In genomic region chr4:39044947-39045734, GRCh38 we compare ENCODE assay signal across 8 cellular contexts. TPM values are rescaled to one million over a fixed set of nuclear protein-coding genes. Genes with fewer than 3 reads are reported as not detected.
DNase-seq lines count a peak whose midpoint lies in the region; ATAC-seq and TF ChIP-seq lines count a peak whose summit lies in the region.

No MANE protein-coding gene starts in this region.

- in situ Hi-C loops in ACHN (cut with HindIII; ENCODE audit: low pct_ligation_motif_present, low pct_unique_long_range_greater_than_20kb, low sequenced_read_pairs): no loop called here

- ATAC-seq in GM18508 (IDR thresholded peaks at IDR 0.05; ENCODE audit: insufficient read depth, unreplicated experiment) (peak; percentile 2), HG03280 (IDR thresholded peaks at IDR 0.05; ENCODE audit: unreplicated experiment) (peak; percentile 39), mucosa of descending colon (no peak), upper lobe of right lung (no peak)

- peak overlapping the region; percentile 81 for H3K27ac ChIP-seq in upper lobe of right lung

- DNase-seq in ACHN (peak; percentile 46), epithelial cell of esophagus (ENCODE audit: low read depth) (no peak), mucosa of descending colon (peak in 2 of 3 donors; percentile 25 to 59), upper lobe of right lung (peak; percentile 75), cerebellum (ENCODE audit: low spot score) (no peak)

- H3K4me3 ChIP-seq in WI38 (ENCODE audit: low read depth, low read length): peak overlapping the region; percentile 83
- H3K4me3 ChIP-seq in epithelial cell of esophagus (ENCODE audit: low read length): peak overlapping the region; percentile 66
- peak overlapping the region; percentile 58 for H3K4me3 ChIP-seq in mucosa of descending colon
- H3K4me3 ChIP-seq in upper lobe of right lung: peak overlapping the region; percentile 66

- H3K4me1 ChIP-seq in mucosa of descending colon (ENCODE audit: low read depth) (peaks cover 3% of the 10 kb centered on the region), upper lobe of right lung (peaks cover 39% of the 10 kb centered on the region)

- H3K36me3 ChIP-seq in mucosa of descending colon (ENCODE audit: low read depth): no peaks in the 10 kb centered on the region
- no peaks in the 10 kb centered on the region for H3K36me3 ChIP-seq in upper lobe of right lung

- H3K27me3 ChIP-seq in upper lobe of right lung: no peaks in the 10 kb centered on the region

- intact Hi-C loops in mucosa of descending colon (cut with DNase I, micrococcal nuclease): no loop called here
- intact Hi-C loops in upper lobe of right lung (cut with DNase I): no loop called here

- no peak for TF ChIP-seq CTCF in WI38 (IDR thresholded peaks at IDR 0.05; ENCODE audit: low read depth, low read length)
- no peak for TF ChIP-seq CTCF in epithelial cell of esophagus (IDR thresholded peaks at IDR 0.05; ENCODE audit: insufficient read depth, low read depth, low read length, missing control alignments)
- TF ChIP-seq CTCF in mucosa of descending colon (IDR thresholded peaks at IDR 0.05): no peak
- no peak for TF ChIP-seq CTCF in upper lobe of right lung (IDR thresholded peaks at IDR 0.05)

- H3K9me3 ChIP-seq in mucosa of descending colon (no peaks in the 10 kb centered on the region), upper lobe of right lung (no peaks in the 10 kb centered on the region)

RNA-seq across cellular contexts. Expression of gene TMEM156, which starts 12.9 kb away (rescaled TPM):
- total RNA-seq in mucosa of descending colon (1 to 10 TPM in 1 of 3 donors, under 1 TPM in 2; 0.44 to 1.3 (median 0.94) TPM), upper lobe of right lung (1.2 TPM), cerebellum (0.09 TPM)

RNA-seq across cellular contexts. Expression of gene KLHL5, which starts 16.9 kb away (rescaled TPM):
- 10 to 100 TPM in 2 of 3 donors, 1 to 10 TPM in 1; 2.5 to 94.8 (median 15.2) TPM for total RNA-seq in mucosa of descending colon
- total RNA-seq in upper lobe of right lung: 34.0 TPM
- 116 TPM for total RNA-seq in cerebellum

Comparison
In these comparisons a context has a peak if more than half of its experiments do, and no peak if none do; other contexts are left out.
1. DNase-seq: peak in ACHN (single experiment), mucosa of descending colon (2 of 3) and upper lobe of right lung (single experiment); none in epithelial cell of esophagus (single experiment) and cerebellum (single experiment).
2. ATAC-seq: peak in GM18508 (single experiment) and HG03280 (single experiment); none in mucosa of descending colon (single experiment) and upper lobe of right lung (single experiment).
3. Peak in every context shown above with its lines, with median percentiles within 50 percentile points of each other: H3K4me3 ChIP-seq.